Comparison of ENCODE assay signal across 8 cellular contexts in genomic region chr14:49769171-49769570, GRCh38. TPM values are rescaled to one million over a fixed set of nuclear protein-coding genes. Genes with fewer than 3 reads are reported as not detected.
DNase-seq lines count a peak whose midpoint lies in the region; ATAC-seq and TF ChIP-seq lines count a peak whose summit lies in the region.

No MANE protein-coding gene starts in this region.

- no peaks in the 10 kb centered on the region for H3K27me3 Mint-ChIP-seq in endodermal cell (ENCODE audit: insufficient read depth)

- TF ChIP-seq EP300 in neural cell (conservative IDR thresholded peaks at IDR 0.05; ENCODE audit: poor library complexity, severe bottlenecking) = no peak

- peak overlapping the region; percentile 99 for H3K27ac Mint-ChIP-seq in endodermal cell

- H3K9ac ChIP-seq in endodermal cell (ENCODE audit: extremely low read depth, low read length, poor library complexity, severe bottlenecking) (peak overlapping the region; percentile 98), neural cell (ENCODE audit: low read length) (peak overlapping the region; percentile 96)

- WGBS in endodermal cell (ENCODE audit: insufficient coverage in 1 of 2, insufficient read length in 1 of 2), 2 experiments = 65 to 77% methylated on average over 6 of the region's 6 CpGs

- peak overlapping the region; percentile 92 for H3K4me3 Mint-ChIP-seq in endodermal cell

- TF ChIP-seq CTCF in GM12865 (IDR thresholded peaks at IDR 0.05; ENCODE audit: insufficient read depth, low read depth, low read length, missing control alignments) (no peak), Peyer's patch (IDR thresholded peaks at IDR 0.05) (no peak), endodermal cell (conservative IDR thresholded peaks at IDR 0.05) (no peak), neural cell (IDR thresholded peaks at IDR 0.05; ENCODE audit: poor library complexity, severe bottlenecking) (no peak), omental fat pad (IDR thresholded peaks at IDR 0.05) (no peak)

- H3K4me1 Mint-ChIP-seq in endodermal cell = peaks cover 15% of the 10 kb centered on the region

- peak overlapping the region; percentile 100 for H3K4me2 ChIP-seq in neural cell (ENCODE audit: low read length)

- ATAC-seq in GM19467 (IDR thresholded peaks at IDR 0.05; ENCODE audit: unreplicated experiment) (no peak), omental fat pad (ENCODE audit: low FRiP score) (no peak), HG03378 (IDR thresholded peaks at IDR 0.05; ENCODE audit: unreplicated experiment) (no peak)

- H3F3A ChIP-seq in neural cell (ENCODE audit: insufficient read depth, low read length, poor library complexity, severe bottlenecking) = no peaks in the 10 kb centered on the region

- no peaks in the 10 kb centered on the region for H3K9me3 Mint-ChIP-seq in endodermal cell

- no peaks in the 10 kb centered on the region for H3K9me3 ChIP-seq in Peyer's patch
- H3K9me3 ChIP-seq in endodermal cell (ENCODE audit: control insufficient read depth, low read length) = no peaks in the 10 kb centered on the region
- no peaks in the 10 kb centered on the region for H3K9me3 ChIP-seq in neural cell (ENCODE audit: low read length)

- no peaks in the 10 kb centered on the region for H3K27me3 ChIP-seq in Peyer's patch
- H3K27me3 ChIP-seq in endodermal cell (ENCODE audit: control insufficient read depth, insufficient read depth, low read length, poor library complexity, severe bottlenecking) = no peaks in the 10 kb centered on the region
- no peaks in the 10 kb centered on the region for H3K27me3 ChIP-seq in neural cell (ENCODE audit: insufficient read depth, low read depth, low read length)

- H3K79me2 ChIP-seq in neural cell (replicated peaks; ENCODE audit: insufficient read depth, low read length) = peaks cover 34% of the 10 kb centered on the region

- DNase-seq in GM12865 (ENCODE audit: low read depth) (no peak), Peyer's patch (no peak), endodermal cell (no peak), omental fat pad (ENCODE audit: low spot score) (no peak)
- no peak for DNase-seq in stimulated activated naive CD4-positive, alpha-beta T cell treated with Interleukin-2 at 50 U/mL for 16 hours (lab: John Stamatoyannopoulos, UW)

- H3K4me1 ChIP-seq in Peyer's patch (peaks cover 0 to 25% (median 12%) of the 10 kb centered on the region in 4 donors), endodermal cell (ENCODE audit: control insufficient read depth, insufficient read depth, low read length) (peaks cover 6% of the 10 kb centered on the region)

- H3K36me3 Mint-ChIP-seq in endodermal cell (ENCODE audit: low read depth) = peaks cover 8% of the 10 kb centered on the region

- no peak for TF ChIP-seq POLR2A in Peyer's patch (IDR thresholded peaks at IDR 0.05)

- H3K27ac ChIP-seq in Peyer's patch = peak overlapping the region; percentile 96 to 98 (median 98)
- H3K27ac ChIP-seq in endodermal cell (ENCODE audit: low read depth, low read length) = no peak overlapping the region
- H3K27ac ChIP-seq in neural cell (ENCODE audit: low read length) = peak overlapping the region; percentile 98

- no peak overlapping the region for H2AFZ ChIP-seq in neural cell (ENCODE audit: low read depth, low read length)

- H4K20me1 ChIP-seq in neural cell (ENCODE audit: insufficient read depth) = peaks cover 5% of the 10 kb centered on the region

- no peaks in the 10 kb centered on the region for H3K9me2 ChIP-seq in neural cell (ENCODE audit: insufficient read depth, low read length)

- no peak for TF ChIP-seq RAD21 in neural cell (conservative IDR thresholded peaks at IDR 0.05)

- peak overlapping the region; percentile 84 for H3K4me3 ChIP-seq in GM12865 (ENCODE audit: low read depth, low read length)
- peak overlapping the region; percentile 72 to 100 (median 92) for H3K4me3 ChIP-seq in Peyer's patch
- H3K4me3 ChIP-seq in endodermal cell (ENCODE audit: low read length) = peak overlapping the region; percentile 98
- peak overlapping the region; percentile 84 for H3K4me3 ChIP-seq in neural cell (ENCODE audit: low read length)

- H3K36me3 ChIP-seq in Peyer's patch (peaks cover 0 to 12% (median 0%) of the 10 kb centered on the region in 3 donors), endodermal cell (ENCODE audit: control insufficient read depth, insufficient read depth, low read length) (peaks cover 15% of the 10 kb centered on the region), neural cell (ENCODE audit: insufficient read depth, low read length) (no peaks in the 10 kb centered on the region)

TF ChIP-seq in neural cell, 6 proteins besides CTCF, POLR2A, EP300 and RAD21:
- TF ChIP-seq EZH2 (IDR thresholded peaks at IDR 0.05; ENCODE audit: borderline replicate concordance, insufficient read depth, low read length, poor library complexity, severe bottlenecking) (no peak), TAF1 (IDR thresholded peaks at IDR 0.05; ENCODE audit: low read depth) (no peak), MXI1 (conservative IDR thresholded peaks at IDR 0.05; ENCODE audit: poor library complexity, severe bottlenecking) (no peak), POLR2AphosphoS5 (IDR thresholded peaks at IDR 0.05) (no peak), SMC3 (conservative IDR thresholded peaks at IDR 0.05; ENCODE audit: poor library complexity) (no peak)

RNA-seq across cellular contexts. Expression of gene KLHDC2, which starts 1.2 kb away (rescaled TPM):
- 100 to 1,000 TPM in 2 of 4 donors, 10 to 100 TPM in 2; 73.4 to 135 (median 107) TPM for total RNA-seq in Peyer's patch
- 10 to 100 TPM; 45.8 to 48.4 TPM for total RNA-seq in endodermal cell
- 67.0 TPM for polyA plus RNA-seq in endodermal cell (2013, experiment 1 of 2)
- 62.7 TPM for polyA plus RNA-seq in endodermal cell (2013, experiment 2 of 2)
- 290 and 305 TPM in 2 replicates for polyA plus RNA-seq in neural cell
- polyA minus RNA-seq in neural cell = 120 and 128 TPM in 2 replicates
- total RNA-seq in omental fat pad = 10 to 100 TPM; 30.5 to 82.4 (median 50.6) TPM
